In genomic region chr12:53849113-53849512, GRCh38 we compare ENCODE assay signal across 6 cellular contexts.
"Had no signal": no experiment of that assay in that cellular context is flagged by ENCODE, and none has a peak within 500 bp of the region (broad histone marks: within the 10 kb centered on the region; RNA-seq: fewer than 3 reads in every experiment).

No MANE protein-coding gene starts in this region.

- H3K27ac ChIP-seq: HL-60 had no signal

- DNase-seq: IMR-90, KBM-7, KG1 had no signal

- H3K4me3 ChIP-seq: K562 had no signal

- ATAC-seq: HepG2, K562 had no signal
